Comparison of ENCODE assay signal across 17 cellular contexts in the genomic region with DNA sequence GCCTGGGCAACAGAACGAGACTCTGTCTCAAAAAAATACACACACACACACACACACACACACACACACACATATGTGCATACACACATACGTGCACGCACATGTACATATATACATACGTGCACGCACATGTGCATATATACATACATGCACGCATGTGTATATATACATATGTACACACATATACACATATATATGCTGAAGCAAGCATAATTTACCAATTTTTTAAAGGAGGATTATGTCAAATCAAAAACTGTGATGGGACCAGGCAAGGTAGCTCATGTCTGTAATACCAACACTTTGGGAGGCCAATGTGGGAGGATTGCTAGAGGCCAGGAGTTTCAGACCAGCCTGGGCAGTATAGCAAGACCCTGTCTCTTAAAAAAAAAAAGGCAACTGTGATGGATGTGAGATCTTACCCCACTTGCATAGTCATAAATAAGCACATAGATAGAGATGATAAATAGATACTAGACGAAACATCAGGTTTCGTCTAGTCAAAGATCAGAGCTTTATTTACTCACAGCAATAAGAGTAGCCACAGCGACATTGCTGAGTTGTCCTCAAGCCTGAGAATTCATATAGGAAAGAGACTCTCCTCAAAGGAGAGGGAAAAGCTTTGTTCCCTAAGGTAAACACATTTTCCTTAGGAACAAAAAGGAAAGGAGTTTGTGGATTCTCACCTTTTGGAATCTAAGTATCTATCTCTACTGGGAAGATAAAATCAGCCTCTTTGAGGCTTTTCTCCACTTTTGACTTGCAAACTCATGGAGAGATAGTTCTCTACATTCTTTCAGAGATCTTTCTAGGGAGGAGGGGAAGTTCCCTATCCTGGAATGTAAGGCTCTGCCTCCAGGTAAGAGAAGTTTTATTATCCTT.
DNase-seq lines count a peak whose midpoint lies in the region; FAIRE-seq and TF ChIP-seq lines count a peak whose summit lies in the region.
"Had no signal": no experiment of that assay in that cellular context is flagged by ENCODE, and none has a peak within 500 bp of the region (broad histone marks: within the 10 kb centered on the region; RNA-seq: fewer than 3 reads in every experiment).

No MANE protein-coding gene starts in this region.

- no peaks in the 10 kb centered on the region for H3F3A ChIP-seq in neural progenitor cell (ENCODE audit: low read depth)
- no peaks in the 10 kb centered on the region for H3F3A ChIP-seq in PC-9 (ENCODE audit: insufficient read depth, low read depth)

- H3K36me3 ChIP-seq in HEK293 (ENCODE audit: control insufficient read depth in 2 of 2, insufficient read depth in 1 of 2, low read length in 2 of 2) (no peaks in the 10 kb centered on the region), neural progenitor cell (no peaks in the 10 kb centered on the region), PC-9 (ENCODE audit: low read depth) (no peaks in the 10 kb centered on the region), small intestine (ENCODE audit: control insufficient read depth in 2 of 2, insufficient read depth in 2 of 2, low read length in 2 of 2) (no peaks in the 10 kb centered on the region)
- H3K36me3 ChIP-seq: colonic mucosa, prostate gland, thyroid gland had no signal

- intact Hi-C loops in PC-9 (cut with micrococcal nuclease; ENCODE audit: unreplicated experiment): no loop called here

- H3K9me3 ChIP-seq in HEK293 (ENCODE audit: control insufficient read depth, insufficient read depth, low read depth, low read length) (no peaks in the 10 kb centered on the region), neural progenitor cell (ENCODE audit: low read depth) (no peaks in the 10 kb centered on the region), PC-9 (ENCODE audit: insufficient read depth, low read depth) (no peaks in the 10 kb centered on the region), small intestine (ENCODE audit: control insufficient read depth, low read depth) (no peaks in the 10 kb centered on the region)
- H3K9me3 ChIP-seq: colonic mucosa, prostate gland, thyroid gland had no signal

- H3K9ac ChIP-seq in neural progenitor cell: no peak overlapping the region

- H3K4me1 Mint-ChIP-seq in T-helper 1 cell treated with Interleukin-12 subunit alpha and Interleukin-12 subunit beta and Interleukin-4 antibody, amounts not matched to agents 30 μg/mL and 1 μg/mL, for 36 hours (ENCODE audit: low read depth): peaks cover 38% of the 10 kb centered on the region
- H3K4me1 Mint-ChIP-seq in activated naive CD8-positive, alpha-beta T cell (ENCODE audit: low read depth): peaks cover 61% of the 10 kb centered on the region
- peaks cover 14% of the 10 kb centered on the region for H3K4me1 Mint-ChIP-seq in neural progenitor cell

- no peak overlapping the region for H3K4me3 Mint-ChIP-seq in T-helper 1 cell treated with Interleukin-12 subunit alpha and Interleukin-12 subunit beta and Interleukin-4 antibody, amounts not matched to agents 30 μg/mL and 1 μg/mL, for 36 hours
- peak overlapping the region; percentile 93 for H3K4me3 Mint-ChIP-seq in activated naive CD8-positive, alpha-beta T cell
- no peak overlapping the region for H3K4me3 Mint-ChIP-seq in neural progenitor cell

- H3K79me2 ChIP-seq in neural progenitor cell (ENCODE audit: low read depth): no peaks in the 10 kb centered on the region
- H3K79me2 ChIP-seq in PC-9 (ENCODE audit: low read depth): no peaks in the 10 kb centered on the region

- no peaks in the 10 kb centered on the region for H3K27me3 Mint-ChIP-seq in T-helper 1 cell treated with Interleukin-12 subunit alpha and Interleukin-12 subunit beta and Interleukin-4 antibody, amounts not matched to agents 30 μg/mL and 1 μg/mL, for 36 hours (ENCODE audit: low read depth)
- H3K27me3 Mint-ChIP-seq in activated naive CD8-positive, alpha-beta T cell: no peaks in the 10 kb centered on the region
- peaks cover 5% of the 10 kb centered on the region for H3K27me3 Mint-ChIP-seq in neural progenitor cell (ENCODE audit: insufficient read depth, low read depth)

- no TSS peak for BruUV-seq in PC-9 (replicated peaks; lab: Mats Ljungman, UMichigan)

- H3K36me3 Mint-ChIP-seq in T-helper 1 cell treated with Interleukin-12 subunit alpha and Interleukin-12 subunit beta and Interleukin-4 antibody, amounts not matched to agents 30 μg/mL and 1 μg/mL, for 36 hours (ENCODE audit: low read depth): peaks cover 6% of the 10 kb centered on the region
- H3K36me3 Mint-ChIP-seq in activated naive CD8-positive, alpha-beta T cell: peaks cover 9% of the 10 kb centered on the region
- no peaks in the 10 kb centered on the region for H3K36me3 Mint-ChIP-seq in neural progenitor cell

- peak overlapping the region; percentile 44 for H2AFZ ChIP-seq in neural progenitor cell (replicated peaks)
- H2AFZ ChIP-seq in PC-9: no peak overlapping the region

- CTCF ChIA-PET in HEK293 (lab: Yijun Ruan, JAX) (interaction anchor here (0.6 kb wide), 1 partner anchor 405 kb away, joined by 3 read pairs; no protein-coding TSS in a partner anchor), PC-9 (lab: Charles Lee) (interaction anchor here (0.6 kb wide), 1 partner anchor 71 kb away, joined by 9 read pairs; no protein-coding TSS in a partner anchor)

- no peak for TF ChIP-seq CTCF in HEK293 (tag by site-specific recombination; IDR thresholded peaks at IDR 0.05)
- no peak for TF ChIP-seq CTCF in neural progenitor cell (IDR thresholded peaks at IDR 0.05)
- TF ChIP-seq CTCF in PC-9 (conservative IDR thresholded peaks at IDR 0.05): no peak

- peaks cover 6% of the 10 kb centered on the region for H3K9me3 Mint-ChIP-seq in T-helper 1 cell treated with Interleukin-12 subunit alpha and Interleukin-12 subunit beta and Interleukin-4 antibody, amounts not matched to agents 30 μg/mL and 1 μg/mL, for 36 hours
- peaks cover 3% of the 10 kb centered on the region for H3K9me3 Mint-ChIP-seq in activated naive CD8-positive, alpha-beta T cell (ENCODE audit: low read depth)
- peaks cover 3% of the 10 kb centered on the region for H3K9me3 Mint-ChIP-seq in neural progenitor cell

- H4K20me1 ChIP-seq in neural progenitor cell (ENCODE audit: low read depth) (no peaks in the 10 kb centered on the region), PC-9 (ENCODE audit: insufficient read depth) (no peaks in the 10 kb centered on the region)

- FAIRE-seq in small intestine (lab: Jason Lieb, UNC): no peak
- FAIRE-seq: TTC549 had no signal

- peak overlapping the region; percentile 18 for H3K27ac Mint-ChIP-seq in T-helper 1 cell treated with Interleukin-12 subunit alpha and Interleukin-12 subunit beta and Interleukin-4 antibody, amounts not matched to agents 30 μg/mL and 1 μg/mL, for 36 hours
- peak overlapping the region; percentile 97 for H3K27ac Mint-ChIP-seq in activated naive CD8-positive, alpha-beta T cell
- no peak overlapping the region for H3K27ac Mint-ChIP-seq in neural progenitor cell

- no peak for DNase-seq in T-helper 1 cell
- DNase-seq in neural progenitor cell (ENCODE audit: low spot score): no peak
- no peak for DNase-seq in PC-9
- DNase-seq in ecto neural progenitor cell (ENCODE audit: low spot score): no peak
- no peak for DNase-seq in small intestine
- DNase-seq: anterior cingulate cortex, colonic mucosa, head of caudate nucleus, NCI-H774, SIG-M5, thyroid gland had no signal

- POLR2A ChIA-PET in HEK293 (lab: Yijun Ruan, JAX): no interaction called here
- POLR2A ChIA-PET in PC-9 (lab: Charles Lee; ENCODE audit: unreplicated experiment): no interaction called here

- H3K4me2 ChIP-seq in neural progenitor cell: no peak overlapping the region
- no peak overlapping the region for H3K4me2 ChIP-seq in PC-9

- WGBS in small intestine, 3 donors: 91 to 96% (median 95%) methylated on average over 9 of the region's 9 CpGs

- H3K4me1 ChIP-seq in HEK293 (ENCODE audit: control insufficient read depth, insufficient read depth, low read length): no peaks in the 10 kb centered on the region
- peaks cover 8% of the 10 kb centered on the region for H3K4me1 ChIP-seq in neural progenitor cell
- H3K4me1 ChIP-seq in PC-9 (replicated peaks; ENCODE audit: insufficient read depth): no peaks in the 10 kb centered on the region
- H3K4me1 ChIP-seq in small intestine (ENCODE audit: control insufficient read depth in 2 of 2, insufficient read depth in 1 of 2, low read depth in 1 of 2, low read length in 1 of 2): no peaks in the 10 kb centered on the region
- H3K4me1 ChIP-seq: colonic mucosa, prostate gland, thyroid gland had no signal

- H3K27ac ChIP-seq in HEK293 (ENCODE audit: extremely low read depth, low read depth, low read length) (no peak overlapping the region), neural progenitor cell (no peak overlapping the region), PC-9 (no peak overlapping the region), small intestine (ENCODE audit: low read depth in 1 of 2, low read length in 1 of 2) (peak overlapping the region in 1 of 2 donors; percentile 24)
- H3K27ac ChIP-seq: 22Rv1, colonic mucosa, prostate gland, thyroid gland had no signal

- no peaks in the 10 kb centered on the region for H3K9me2 ChIP-seq in PC-9 (ENCODE audit: insufficient read depth)

- H3K27me3 ChIP-seq in neural progenitor cell (no peaks in the 10 kb centered on the region), PC-9 (ENCODE audit: insufficient read depth, low read depth) (no peaks in the 10 kb centered on the region), small intestine (ENCODE audit: control insufficient read depth in 2 of 2, insufficient read depth in 2 of 2, low read length in 2 of 2) (no peaks in the 10 kb centered on the region)
- H3K27me3 ChIP-seq: colonic mucosa, thyroid gland had no signal

- H3K4me3 ChIP-seq in HEK293 (ENCODE audit: low read depth, low read length) (no peak overlapping the region), neural progenitor cell (no peak overlapping the region), PC-9 (no peak overlapping the region), small intestine (ENCODE audit: low read depth in 1 of 2, low read length in 2 of 2) (no peak overlapping the region)
- H3K4me3 ChIP-seq: colonic mucosa, prostate gland, thyroid gland had no signal

TF ChIP-seq in HEK293, 187 proteins besides CTCF, POLR2A, EP300 and RAD21:
- TF ChIP-seq ZNF121 (tag by site-specific recombination; IDR thresholded peaks at IDR 0.05): 0 out of 2 replicates have a peak, but pooled peaks have one; percentile 25
- no peak for TF ChIP-seq ZNF629 (tag by site-specific recombination; IDR thresholded peaks at IDR 0.05)
- TF ChIP-seq, protein P1, sequence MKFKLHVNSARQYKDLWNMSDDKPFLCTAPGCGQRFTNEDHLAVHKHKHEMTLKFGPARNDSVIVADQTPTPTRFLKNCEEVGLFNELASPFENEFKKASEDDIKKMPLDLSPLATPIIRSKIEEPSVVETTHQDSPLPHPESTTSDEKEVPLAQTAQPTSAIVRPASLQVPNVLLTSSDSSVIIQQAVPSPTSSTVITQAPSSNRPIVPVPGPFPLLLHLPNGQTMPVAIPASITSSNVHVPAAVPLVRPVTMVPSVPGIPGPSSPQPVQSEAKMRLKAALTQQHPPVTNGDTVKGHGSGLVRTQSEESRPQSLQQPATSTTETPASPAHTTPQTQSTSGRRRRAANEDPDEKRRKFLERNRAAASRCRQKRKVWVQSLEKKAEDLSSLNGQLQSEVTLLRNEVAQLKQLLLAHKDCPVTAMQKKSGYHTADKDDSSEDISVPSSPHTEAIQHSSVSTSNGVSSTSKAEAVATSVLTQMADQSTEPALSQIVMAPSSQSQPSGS (tag by site-specific recombination; IDR thresholded peaks at IDR 0.05; ENCODE audit: low read depth): no peak
TF ChIP-seq in HEK293: peak in this region for 1.
